15 cellular contexts compared by ENCODE assay signal in genomic region chr4:136036744-136037143, GRCh38.
DNase-seq lines count a peak whose midpoint lies in the region; TF ChIP-seq lines count a peak whose summit lies in the region.
"Had no signal": no experiment of that assay in that cellular context is flagged by ENCODE, and none has a peak within 500 bp of the region (broad histone marks: within the 10 kb centered on the region; RNA-seq: fewer than 3 reads in every experiment).

No MANE protein-coding gene starts in this region.

- no peaks in the 10 kb centered on the region for H3K9me3 Mint-ChIP-seq in MCF 10A (ENCODE audit: unreplicated experiment)
- H3K9me3 Mint-ChIP-seq in activated CD4-positive, alpha-beta T cell treated with anti-CD3 and anti-CD28 coated beads, Interleukin-2, amount 10 ng/mL, durations not matched to agents 24 days and 14 days, result no peaks in the 10 kb centered on the region
- peaks cover 4% of the 10 kb centered on the region for H3K9me3 Mint-ChIP-seq in activated CD4-positive, alpha-beta memory T cell treated with anti-CD3 and anti-CD28 coated beads for 36 hours

- H3K4me2 ChIP-seq in fibroblast of lung (ENCODE audit: extremely low read depth, insufficient read depth, low read length), result no peak overlapping the region

- H3K4me1 ChIP-seq in breast epithelium (no peaks in the 10 kb centered on the region), fibroblast of lung (ENCODE audit: control insufficient read depth, extremely low read depth, insufficient read depth, low read length) (no peaks in the 10 kb centered on the region)
- H3K4me1 ChIP-seq: parathyroid adenoma had no signal

- H3K4me1 Mint-ChIP-seq in MCF 10A (ENCODE audit: insufficient read depth, unreplicated experiment), result peaks cover 6% of the 10 kb centered on the region
- H3K4me1 Mint-ChIP-seq in activated CD4-positive, alpha-beta T cell treated with anti-CD3 and anti-CD28 coated beads, Interleukin-2, amount 10 ng/mL, durations not matched to agents 24 days and 14 days, result no peaks in the 10 kb centered on the region
- no peaks in the 10 kb centered on the region for H3K4me1 Mint-ChIP-seq in activated CD4-positive, alpha-beta memory T cell treated with anti-CD3 and anti-CD28 coated beads for 36 hours (ENCODE audit: low read depth)
- H3K4me1 Mint-ChIP-seq: activated naive CD4-positive, alpha-beta T cell treated with anti-CD3 and anti-CD28 coated beads, Interleukin-2, amount 10 ng/mL, durations not matched to agents 7 days and 5 days had no signal

- H3K9ac ChIP-seq in fibroblast of lung (ENCODE audit: insufficient read depth, low read length), result no peak overlapping the region
- H3K9ac ChIP-seq: parathyroid adenoma had no signal

- DNase-seq in MCF 10A (ENCODE audit: unreplicated experiment), result peak; percentile 74
- no peak for DNase-seq in breast epithelium (ENCODE audit: low spot score in 2 of 2)
- DNase-seq in SKM-1 (lab: John Stamatoyannopoulos, UW; ENCODE audit: unreplicated experiment), result peak; percentile 53
- DNase-seq in fibroblast of lung (ENCODE audit: low read depth in 2 of 2), result peak; percentile 78 to 97
- DNase-seq in activated CD4-positive, alpha-beta T cell treated with anti-CD3 and anti-CD28 coated beads, Interleukin-2, amount 10 ng/mL, durations not matched to agents 24 days and 14 days, result no peak
- no peak for DNase-seq in GM10248 (ENCODE audit: extremely low spot score)
- no peak for DNase-seq in activated CD4-positive, alpha-beta memory T cell treated with anti-CD3 and anti-CD28 coated beads for 36 hours
- no peak for DNase-seq in SHP77 (lab: John Stamatoyannopoulos, UW)
- DNase-seq: activated CD8-positive, alpha-beta memory T cell treated with anti-CD3 and anti-CD28 coated beads for 24 hours; activated naive CD4-positive, alpha-beta T cell treated with anti-CD3 and anti-CD28 coated beads, Interleukin-2, amount 10 ng/mL, durations not matched to agents 7 days and 5 days; DMS153; dorsolateral prefrontal cortex; hippocampal formation; NCI-H1694 had no signal

- no peak overlapping the region for H3K4me3 Mint-ChIP-seq in MCF 10A (ENCODE audit: unreplicated experiment)
- no peak overlapping the region for H3K4me3 Mint-ChIP-seq in activated CD4-positive, alpha-beta T cell treated with anti-CD3 and anti-CD28 coated beads, Interleukin-2, amount 10 ng/mL, durations not matched to agents 24 days and 14 days
- no peak overlapping the region for H3K4me3 Mint-ChIP-seq in activated CD4-positive, alpha-beta memory T cell treated with anti-CD3 and anti-CD28 coated beads for 36 hours
- H3K4me3 Mint-ChIP-seq: activated naive CD4-positive, alpha-beta T cell treated with anti-CD3 and anti-CD28 coated beads, Interleukin-2, amount 10 ng/mL, durations not matched to agents 7 days and 5 days had no signal

- H3K36me3 Mint-ChIP-seq in MCF 10A (ENCODE audit: insufficient read depth, unreplicated experiment), result no peaks in the 10 kb centered on the region
- H3K36me3 Mint-ChIP-seq in activated CD4-positive, alpha-beta T cell treated with anti-CD3 and anti-CD28 coated beads, Interleukin-2, amount 10 ng/mL, durations not matched to agents 24 days and 14 days (ENCODE audit: low read depth), result no peaks in the 10 kb centered on the region
- H3K36me3 Mint-ChIP-seq in activated CD4-positive, alpha-beta memory T cell treated with anti-CD3 and anti-CD28 coated beads for 36 hours, result no peaks in the 10 kb centered on the region
- H3K36me3 Mint-ChIP-seq: activated naive CD4-positive, alpha-beta T cell treated with anti-CD3 and anti-CD28 coated beads, Interleukin-2, amount 10 ng/mL, durations not matched to agents 7 days and 5 days had no signal

- no peaks in the 10 kb centered on the region for H3K27me3 Mint-ChIP-seq in MCF 10A (ENCODE audit: insufficient read depth, unreplicated experiment)
- H3K27me3 Mint-ChIP-seq in activated CD4-positive, alpha-beta T cell treated with anti-CD3 and anti-CD28 coated beads, Interleukin-2, amount 10 ng/mL, durations not matched to agents 24 days and 14 days, result no peaks in the 10 kb centered on the region
- no peaks in the 10 kb centered on the region for H3K27me3 Mint-ChIP-seq in activated CD4-positive, alpha-beta memory T cell treated with anti-CD3 and anti-CD28 coated beads for 36 hours
- H3K27me3 Mint-ChIP-seq: activated naive CD4-positive, alpha-beta T cell treated with anti-CD3 and anti-CD28 coated beads, Interleukin-2, amount 10 ng/mL, durations not matched to agents 7 days and 5 days had no signal

- H3K36me3 ChIP-seq in breast epithelium (no peaks in the 10 kb centered on the region), fibroblast of lung (ENCODE audit: control insufficient read depth, insufficient read depth, low read length) (no peaks in the 10 kb centered on the region)

- H3K9me3 ChIP-seq in breast epithelium (no peaks in the 10 kb centered on the region), fibroblast of lung (ENCODE audit: control insufficient read depth, insufficient read depth, low read depth, low read length) (no peaks in the 10 kb centered on the region)

- TF ChIP-seq POLR2A in breast epithelium (IDR thresholded peaks at IDR 0.05), result no peak

- H2AFZ ChIP-seq in fibroblast of lung (ENCODE audit: low read length), result no peak overlapping the region
- H2AFZ ChIP-seq: parathyroid adenoma had no signal

- peak overlapping the region; percentile 50 for H3K27ac Mint-ChIP-seq in MCF 10A (ENCODE audit: low read depth, unreplicated experiment)
- H3K27ac Mint-ChIP-seq in activated CD4-positive, alpha-beta T cell treated with anti-CD3 and anti-CD28 coated beads, Interleukin-2, amount 10 ng/mL, durations not matched to agents 24 days and 14 days, result no peak overlapping the region
- no peak overlapping the region for H3K27ac Mint-ChIP-seq in activated CD4-positive, alpha-beta memory T cell treated with anti-CD3 and anti-CD28 coated beads for 36 hours
- H3K27ac Mint-ChIP-seq: activated naive CD4-positive, alpha-beta T cell treated with anti-CD3 and anti-CD28 coated beads, Interleukin-2, amount 10 ng/mL, durations not matched to agents 7 days and 5 days had no signal

- H3K79me2 ChIP-seq in fibroblast of lung (ENCODE audit: control insufficient read depth, insufficient read depth, low read length), result no peaks in the 10 kb centered on the region
- H3K79me2 ChIP-seq: parathyroid adenoma had no signal

- intact Hi-C loops in MCF 10A (cut with micrococcal nuclease) (no loop called here), breast epithelium (cut with DNase I; ENCODE audit: low total_unique reads) (no loop called here)
- intact Hi-C loops in activated CD4-positive, alpha-beta T cell treated with anti-CD3 and anti-CD28 coated beads, Interleukin-2, amount 10 ng/mL, durations not matched to agents 24 days and 14 days (cut with micrococcal nuclease), result no loop called here
- intact Hi-C loops in activated CD4-positive, alpha-beta memory T cell treated with anti-CD3 and anti-CD28 coated beads for 36 hours (cut with micrococcal nuclease), result no loop called here

- H4K20me1 ChIP-seq in fibroblast of lung (ENCODE audit: control insufficient read depth, extremely low read depth, insufficient read depth, low read length), result no peaks in the 10 kb centered on the region

- CTCF ChIA-PET in MCF 10A (lab: Yijun Ruan, JAX) (interaction anchor here (1.3 kb wide), 1 partner anchor 39 kb away, joined by 4 read pairs; no protein-coding TSS in a partner anchor), GM10248 (lab: Yijun Ruan, JAX) (interaction anchor here (1.3 kb wide), 1 partner anchor 16 kb away, joined by 3 read pairs; no protein-coding TSS in a partner anchor)
- CTCF ChIA-PET in activated CD4-positive, alpha-beta memory T cell treated with anti-CD3 and anti-CD28 coated beads for 36 hours (lab: Charles Lee), result no interaction called here

- no peak overlapping the region for H3K27ac ChIP-seq in breast epithelium
- peak overlapping the region; percentile 41 for H3K27ac ChIP-seq in fibroblast of lung (ENCODE audit: insufficient read depth, low read length)
- H3K27ac ChIP-seq: dorsolateral prefrontal cortex, parathyroid adenoma had no signal

- H3K27me3 ChIP-seq in breast epithelium (no peaks in the 10 kb centered on the region), fibroblast of lung (ENCODE audit: control insufficient read depth, insufficient read depth, low read length) (no peaks in the 10 kb centered on the region)
- H3K27me3 ChIP-seq: dorsolateral prefrontal cortex had no signal

- POLR2A ChIA-PET in MCF 10A (lab: Yijun Ruan, JAX), result no interaction called here
- POLR2A ChIA-PET in GM10248 (lab: Yijun Ruan, JAX), result no interaction called here
- POLR2A ChIA-PET in activated CD4-positive, alpha-beta memory T cell treated with anti-CD3 and anti-CD28 coated beads for 36 hours (lab: Charles Lee), result no interaction called here

- H3K4me3 ChIP-seq in breast epithelium (no peak overlapping the region), fibroblast of lung (replicated peaks in 1 of 4; ENCODE audit: control extremely low read depth in 1 of 4, insufficient read depth in 1 of 4, low read depth in 3 of 4, low read length in 4 of 4) (no peak overlapping the region)
- H3K4me3 ChIP-seq: dorsolateral prefrontal cortex had no signal

- BruUV-seq in MCF 10A (replicated peaks; lab: Mats Ljungman, UMichigan), result no TSS peak

- TF ChIP-seq CTCF in MCF 10A (IDR thresholded peaks at IDR 0.05; ENCODE audit: unreplicated experiment) (no peak), breast epithelium (IDR thresholded peaks at IDR 0.05) (no peak), fibroblast of lung (conservative IDR thresholded peaks at IDR 0.05 in 1 of 2, IDR thresholded peaks at IDR 0.05 in 1 of 2; ENCODE audit: low read depth in 1 of 2, low read length in 2 of 2) (no peak), GM10248 (IDR thresholded peaks at IDR 0.05; ENCODE audit: control extremely low read depth, extremely low read depth, low read depth, missing control alignments) (no peak)

Comparison
In these comparisons a context has a peak if more than half of its experiments do, and no peak if none do; other contexts are left out.
1. DNase-seq: peak in MCF 10A (single experiment), SKM-1 (single experiment) and fibroblast of lung (2 of 2); none in breast epithelium (0 of 2), activated CD4-positive, alpha-beta T cell treated with anti-CD3 and anti-CD28 coated beads, Interleukin-2, amount 10 ng/mL, durations not matched to agents 24 days and 14 days (single experiment), GM10248 (single experiment), activated CD4-positive, alpha-beta memory T cell treated with anti-CD3 and anti-CD28 coated beads for 36 hours (single experiment) and SHP77 (0 of 2).